In the genomic region with DNA sequence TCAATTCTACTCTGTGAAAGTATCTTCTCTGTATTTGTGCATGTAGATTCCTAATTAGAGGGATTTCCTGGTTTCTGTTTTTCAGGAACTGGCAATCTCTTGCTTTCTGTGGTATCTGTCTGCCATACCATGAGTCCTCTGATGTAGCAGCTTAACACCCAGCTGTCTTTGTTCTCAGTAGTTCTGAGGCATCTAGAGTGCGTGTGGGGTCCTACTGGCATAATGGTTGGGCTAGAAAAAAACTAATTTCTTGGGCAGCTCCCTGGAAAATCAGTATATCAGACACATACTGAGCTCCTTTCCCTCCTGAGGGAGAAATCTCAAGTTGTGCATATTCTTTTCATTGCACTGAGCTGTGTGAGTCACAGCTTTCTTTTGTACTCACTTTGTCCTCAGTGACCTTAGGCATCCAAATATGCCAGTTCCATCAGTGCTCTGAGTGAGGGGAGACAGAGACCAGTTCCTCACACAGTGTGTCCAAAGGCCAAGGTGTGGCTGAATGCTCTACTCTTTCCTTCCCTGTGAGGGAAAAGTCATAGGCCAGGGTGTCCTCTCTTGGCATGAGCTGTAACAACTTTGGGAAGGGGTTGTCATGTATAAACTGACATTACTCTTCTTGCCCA, we compare ENCODE assay signal across 28 cellular contexts. TPM values are rescaled to one million over a fixed set of nuclear protein-coding genes. Genes with fewer than 3 reads are reported as not detected.
DNase-seq lines count a peak whose midpoint lies in the region; ATAC-seq, FAIRE-seq and TF ChIP-seq lines count a peak whose summit lies in the region.
"Had no signal": no experiment of that assay in that cellular context is flagged by ENCODE, and none has a peak within 500 bp of the region (broad histone marks: within the 10 kb centered on the region; RNA-seq: fewer than 3 reads in every experiment).

No MANE protein-coding gene starts in this region.

- H3K9ac ChIP-seq in NT2/D1 (ENCODE audit: insufficient read length, low read depth), result no peak overlapping the region
- H3K9ac ChIP-seq in endothelial cell of umbilical vein (replicated peaks; ENCODE audit: extremely low read depth, insufficient read depth, low read length), result no peak overlapping the region
- H3K9ac ChIP-seq: BLaER1 had no signal

- peak; percentile 31 for ATAC-seq in left lobe of liver
- ATAC-seq: HCT116 had no signal

- H2AFZ ChIP-seq in endothelial cell of umbilical vein (ENCODE audit: low read depth, low read length), result peak overlapping the region; percentile 78
- H2AFZ ChIP-seq: PC-9 had no signal

- peaks cover 3% of the 10 kb centered on the region for H3K27me3 Mint-ChIP-seq in nephron progenitor cell (ENCODE audit: low read depth, poor library complexity)
- H3K27me3 Mint-ChIP-seq in activated T-helper 2 cell treated with anti-CD3 and anti-CD28 coated beads, Interferon-gamma antibody, Interleukin-2, Interleukin-4, amounts not matched to agents 10 μg/mL and 5 μg/mL and 100 μg/mL, durations not matched to agents 14 hours and 24 hours and 36 hours (ENCODE audit: low read depth), result peaks cover 8% of the 10 kb centered on the region

- POLR2A ChIA-PET in endothelial cell of umbilical vein (lab: Charles Lee), result no interaction called here

- intact Hi-C loops in endothelial cell of umbilical vein (cut with micrococcal nuclease), result no loop called here
- intact Hi-C loops in activated T-helper 2 cell treated with anti-CD3 and anti-CD28 coated beads, Interferon-gamma antibody, Interleukin-2, Interleukin-4, amounts not matched to agents 10 μg/mL and 5 μg/mL and 100 μg/mL, durations not matched to agents 14 hours and 24 hours and 36 hours (cut with micrococcal nuclease), result no loop called here

- H3K27me3 ChIP-seq in NT2/D1 (ENCODE audit: insufficient read depth, insufficient read length), result no peaks in the 10 kb centered on the region
- H3K27me3 ChIP-seq in endothelial cell of umbilical vein (ENCODE audit: control insufficient read depth in 2 of 2, insufficient read depth in 2 of 2, low read length in 2 of 2), result peaks cover 8 to 13% of the 10 kb centered on the region in 2 experiments
- H3K27me3 ChIP-seq: BLaER1 had no signal

- H3K4me1 Mint-ChIP-seq in nephron progenitor cell, result no peaks in the 10 kb centered on the region
- no peaks in the 10 kb centered on the region for H3K4me1 Mint-ChIP-seq in activated T-helper 2 cell treated with anti-CD3 and anti-CD28 coated beads, Interferon-gamma antibody, Interleukin-2, Interleukin-4, amounts not matched to agents 10 μg/mL and 5 μg/mL and 100 μg/mL, durations not matched to agents 14 hours and 24 hours and 36 hours (ENCODE audit: low read depth)
- H3K4me1 Mint-ChIP-seq: CD4-positive, CD25-positive, alpha-beta regulatory T cell had no signal

- no peaks in the 10 kb centered on the region for H3K79me2 ChIP-seq in endothelial cell of umbilical vein (ENCODE audit: control insufficient read depth, insufficient read depth, low read length)

- no peak overlapping the region for H3K4me3 ChIP-seq in GM12865 (ENCODE audit: low read depth, low read length)
- no peak overlapping the region for H3K4me3 ChIP-seq in NT2/D1 (ENCODE audit: insufficient read length, low read depth)
- H3K4me3 ChIP-seq in endothelial cell of umbilical vein (replicated peaks in 1 of 3; ENCODE audit: insufficient read depth in 1 of 3, low read depth in 1 of 3, low read length in 3 of 3), result no peak overlapping the region
- H3K4me3 ChIP-seq: BLaER1, PC-9, SJSA1 had no signal

- no peak overlapping the region for H3K27ac Mint-ChIP-seq in nephron progenitor cell
- no peak overlapping the region for H3K27ac Mint-ChIP-seq in activated T-helper 2 cell treated with anti-CD3 and anti-CD28 coated beads, Interferon-gamma antibody, Interleukin-2, Interleukin-4, amounts not matched to agents 10 μg/mL and 5 μg/mL and 100 μg/mL, durations not matched to agents 14 hours and 24 hours and 36 hours
- H3K27ac Mint-ChIP-seq: CD4-positive, CD25-positive, alpha-beta regulatory T cell had no signal

- FAIRE-seq in endothelial cell of umbilical vein (lab: Jason Lieb, UNC), result no peak
- FAIRE-seq: D721Med had no signal

- H4K20me1 ChIP-seq in endothelial cell of umbilical vein (replicated peaks; ENCODE audit: control insufficient read depth, extremely low read depth, insufficient read depth, low read length), result no peaks in the 10 kb centered on the region
- H4K20me1 ChIP-seq: BLaER1 had no signal

- no peaks in the 10 kb centered on the region for H3K36me3 ChIP-seq in NT2/D1 (ENCODE audit: insufficient read depth, insufficient read length, low read length)
- no peaks in the 10 kb centered on the region for H3K36me3 ChIP-seq in endothelial cell of umbilical vein (ENCODE audit: control insufficient read depth in 2 of 2, extremely low read depth in 1 of 2, insufficient read depth in 2 of 2, low read length in 2 of 2)
- H3K36me3 ChIP-seq: BLaER1, SJSA1 had no signal

- dilution Hi-C loops in endothelial cell of umbilical vein (cut with MboI; ENCODE audit: extremely low pct_ligation_motif_present, low sequenced_read_pairs), result no loop called here

- TF ChIP-seq CTCF in GM12865 (IDR thresholded peaks at IDR 0.05; ENCODE audit: insufficient read depth, low read depth, low read length, missing control alignments) (no peak), endothelial cell of umbilical vein (IDR thresholded peaks at IDR 0.05; ENCODE audit: extremely low read depth in 1 of 2, insufficient read depth in 1 of 2, low read depth in 1 of 2, low read length in 2 of 2) (no peak), nephron progenitor cell (IDR thresholded peaks at IDR 0.05) (no peak)

- no peak overlapping the region for H3K4me3 Mint-ChIP-seq in nephron progenitor cell
- H3K4me3 Mint-ChIP-seq in activated T-helper 2 cell treated with anti-CD3 and anti-CD28 coated beads, Interferon-gamma antibody, Interleukin-2, Interleukin-4, amounts not matched to agents 10 μg/mL and 5 μg/mL and 100 μg/mL, durations not matched to agents 14 hours and 24 hours and 36 hours (ENCODE audit: low read depth), result no peak overlapping the region
- H3K4me3 Mint-ChIP-seq: CD4-positive, CD25-positive, alpha-beta regulatory T cell had no signal

- BruUV-seq in endothelial cell of umbilical vein (replicated peaks; lab: Mats Ljungman, UMichigan), result no TSS peak

- CTCF ChIA-PET in endothelial cell of umbilical vein (lab: Charles Lee), result interaction anchor here (0.8 to 1.5 kb wide), 7 partner anchors 10 to 52 kb away, joined by 3 to 8 read pairs (median 4); no protein-coding TSS in a partner anchor

- H3K36me3 Mint-ChIP-seq in nephron progenitor cell (ENCODE audit: low read depth), result no peaks in the 10 kb centered on the region
- no peaks in the 10 kb centered on the region for H3K36me3 Mint-ChIP-seq in activated T-helper 2 cell treated with anti-CD3 and anti-CD28 coated beads, Interferon-gamma antibody, Interleukin-2, Interleukin-4, amounts not matched to agents 10 μg/mL and 5 μg/mL and 100 μg/mL, durations not matched to agents 14 hours and 24 hours and 36 hours (ENCODE audit: low read depth)
- H3K36me3 Mint-ChIP-seq: CD4-positive, CD25-positive, alpha-beta regulatory T cell had no signal

- DNase-seq in GM12865 (ENCODE audit: low read depth) (peak; percentile 3), NT2/D1 (ENCODE audit: low read depth, low spot score) (peak; percentile 25), endothelial cell of umbilical vein (ENCODE audit: low read depth, low spot score) (peak; percentile 8), left lobe of liver (ENCODE audit: low spot score) (no peak), nephron progenitor cell (no peak), AG08396 (ENCODE audit: low spot score) (no peak), NCI-H82 treated with DMSO at 0.1 percent for 48 hours (lab: John Stamatoyannopoulos, UW; ENCODE audit: unreplicated experiment) (no peak)
- DNase-seq in activated T-helper 2 cell treated with anti-CD3 and anti-CD28 coated beads, Interferon-gamma antibody, Interleukin-2, Interleukin-4, amounts not matched to agents 10 μg/mL and 5 μg/mL and 100 μg/mL, durations not matched to agents 14 hours and 24 hours and 36 hours (ENCODE audit: low spot score), result no peak
- DNase-seq: 8988T; CD4-positive, CD25-positive, alpha-beta regulatory T cell; GOT3; Karpas-422; NCI-H1105; NCI-H1436 treated with DMSO at 0.1 percent for 48 hours; NCI-H2029; NCI-H446; NCI-H524 treated with DMSO at 0.1 percent for 48 hours; NCI-H774; NK-92 treated with Interleukin-12 subunit alpha and Interleukin-12 subunit beta, amount 100 ng/mL, for 24 hours; PC-9; Right ventricle myocardium superior had no signal

- H3K9me1 ChIP-seq in endothelial cell of umbilical vein (replicated peaks; ENCODE audit: control insufficient read depth, extremely low read depth, insufficient read depth, low read length), result no peaks in the 10 kb centered on the region

- no peak for TF ChIP-seq POLR2A in endothelial cell of umbilical vein (IDR thresholded peaks at IDR 0.05; ENCODE audit: low read depth, low read length)

- no peak overlapping the region for H3K27ac ChIP-seq in endothelial cell of umbilical vein (ENCODE audit: insufficient read depth, low read depth, low read length)
- H3K27ac ChIP-seq: BLaER1, PC-9, SJSA1 had no signal

- H3K4me1 ChIP-seq in NT2/D1 (ENCODE audit: insufficient read depth, insufficient read length), result no peaks in the 10 kb centered on the region
- H3K4me1 ChIP-seq in endothelial cell of umbilical vein (ENCODE audit: control insufficient read depth, extremely low read depth, insufficient read depth, low read length), result peaks cover 5% of the 10 kb centered on the region
- H3K4me1 ChIP-seq: BLaER1, SJSA1 had no signal

- no peak overlapping the region for H3K4me2 ChIP-seq in endothelial cell of umbilical vein (ENCODE audit: insufficient read depth, low read length)
- H3K4me2 ChIP-seq: BLaER1, PC-9 had no signal

- H3K9me3 ChIP-seq in NT2/D1 (ENCODE audit: insufficient read depth, low read length) (peaks cover 13% of the 10 kb centered on the region; the same call in 1 of the 2 replicates), endothelial cell of umbilical vein (replicated peaks; ENCODE audit: control insufficient read depth, insufficient read depth, low read length) (no peaks in the 10 kb centered on the region)
- H3K9me3 ChIP-seq: SJSA1 had no signal

- no peaks in the 10 kb centered on the region for H3K9me3 Mint-ChIP-seq in nephron progenitor cell
- peaks cover 6% of the 10 kb centered on the region for H3K9me3 Mint-ChIP-seq in activated T-helper 2 cell treated with anti-CD3 and anti-CD28 coated beads, Interferon-gamma antibody, Interleukin-2, Interleukin-4, amounts not matched to agents 10 μg/mL and 5 μg/mL and 100 μg/mL, durations not matched to agents 14 hours and 24 hours and 36 hours

RNA-seq across cellular contexts. Expression of gene SLC22A24, which starts 35.5 kb away (rescaled TPM):
- total RNA-seq in endothelial cell of umbilical vein (not detected in 2 replicates), left lobe of liver (0.18 TPM)
- not detected in 2 replicates for polyA plus RNA-seq in endothelial cell of umbilical vein
- not detected in 2 replicates for polyA plus RNA-seq in endothelial cell of umbilical vein (2011; cell fraction: cytosol; rRNA removed)
- not detected in 2 replicates for polyA plus RNA-seq in endothelial cell of umbilical vein (2011; cell fraction: nucleus; rRNA removed)
- polyA plus RNA-seq in endothelial cell of umbilical vein (2012), result not detected in 2 replicates
- not detected in 2 replicates for polyA minus RNA-seq in endothelial cell of umbilical vein
- not detected for polyA minus RNA-seq in endothelial cell of umbilical vein (2011; cell fraction: cytosol; rRNA and poly(A)+ RNA removed)
- polyA minus RNA-seq in endothelial cell of umbilical vein (2011; cell fraction: nucleus; rRNA and poly(A)+ RNA removed), result not detected in 2 replicates
- total RNA-seq in activated T-helper 2 cell treated with anti-CD3 and anti-CD28 coated beads, Interferon-gamma antibody, Interleukin-2, Interleukin-4, amounts not matched to agents 10 μg/mL and 5 μg/mL and 100 μg/mL, durations not matched to agents 14 hours and 24 hours and 36 hours, result not detected in 2 replicates
- total RNA-seq: CD4-positive, CD25-positive, alpha-beta regulatory T cell; Daoy; G401; PC-9; Right ventricle myocardium superior; RPMI7951; SJSA1 had no signal
- polyA plus RNA-seq: CD4-positive, CD25-positive, alpha-beta regulatory T cell had no signal

Comparison
In these comparisons a context has a peak if more than half of its experiments do, and no peak if none do; other contexts are left out.
1. DNase-seq: peak in GM12865 (single experiment), NT2/D1 (single experiment) and endothelial cell of umbilical vein (single experiment); none in left lobe of liver (single experiment), nephron progenitor cell (single experiment), AG08396 (single experiment), activated T-helper 2 cell treated with anti-CD3 and anti-CD28 coated beads, Interferon-gamma antibody, Interleukin-2, Interleukin-4, amounts not matched to agents 10 μg/mL and 5 μg/mL and 100 μg/mL, durations not matched to agents 14 hours and 24 hours and 36 hours (single experiment) and NCI-H82 treated with DMSO at 0.1 percent for 48 hours (single experiment).